Comparison of ENCODE assay signal across 9 cellular contexts in the genomic region with DNA sequence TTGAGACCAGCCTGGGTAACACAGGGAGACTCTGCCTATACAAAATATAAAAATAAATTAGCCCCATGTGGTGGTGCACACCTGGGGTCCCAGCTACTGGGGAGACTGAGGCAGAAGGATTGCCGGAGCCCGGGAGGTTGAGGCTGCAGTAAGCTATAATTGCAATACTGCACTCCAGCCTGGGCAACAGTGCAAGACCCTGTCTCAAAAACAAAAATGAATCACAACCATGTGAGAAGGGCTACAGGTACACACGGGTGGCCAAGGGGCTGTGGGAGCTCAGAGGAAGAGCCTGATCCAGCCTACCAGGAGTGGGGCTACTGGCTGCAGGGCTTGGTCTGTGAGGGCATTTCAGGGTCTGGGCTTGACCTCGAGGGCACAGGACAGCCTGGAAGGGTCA. TPM values are rescaled to one million over a fixed set of nuclear protein-coding genes. Genes with fewer than 3 reads are reported as not detected.
A peak's percentile ranks its signal among the peaks of the same experiment; 100 is the strongest.
DNase-seq lines count a peak whose midpoint lies in the region; ATAC-seq and TF ChIP-seq lines count a peak whose summit lies in the region.
"Had no signal": no experiment of that assay in that cellular context is flagged by ENCODE, and none has a peak within 500 bp of the region (broad histone marks: within the 10 kb centered on the region; RNA-seq: fewer than 3 reads in every experiment).

No MANE protein-coding gene starts in this region.

- no peaks in the 10 kb centered on the region for H3K9me3 ChIP-seq in BLaER1 treated with 17β-estradiol and CSF1 and Interleukin-3, amounts not matched to agents 10 nM and 100 nM (replicated peaks in 1 of 11)
- no peaks in the 10 kb centered on the region for H3K9me3 ChIP-seq in effector memory CD4-positive, alpha-beta T cell (ENCODE audit: control insufficient read depth, low read length)

- no peaks in the 10 kb centered on the region for H3K27me3 Mint-ChIP-seq in osteocyte (ENCODE audit: unreplicated experiment)

- peak overlapping the region; percentile 24 for H3K4me3 Mint-ChIP-seq in osteocyte (ENCODE audit: unreplicated experiment)

- H3K4me1 Mint-ChIP-seq in osteocyte (ENCODE audit: unreplicated experiment) = peaks cover 87% of the 10 kb centered on the region

- peak overlapping the region; percentile 92 for H3K27ac Mint-ChIP-seq in osteocyte (ENCODE audit: unreplicated experiment)

- no peak for DNase-seq in NB4 (ENCODE audit: low read depth)
- DNase-seq in effector memory CD4-positive, alpha-beta T cell = no peak
- no peak for DNase-seq in osteocyte (ENCODE audit: extremely low spot score, unreplicated experiment)
- no peak for DNase-seq in HK-2 (ENCODE audit: unreplicated experiment)
- no peak for DNase-seq in NCI-H2107 (lab: John Stamatoyannopoulos, UW)
- DNase-seq: SIG-M5 had no signal

- H3K4me2 ChIP-seq in BLaER1 treated with 17β-estradiol and CSF1 and Interleukin-3, amounts not matched to agents 10 nM and 100 nM = peak overlapping the region; percentile 85 to 100 (median 98)

- H4K20me1 ChIP-seq in BLaER1 treated with 17β-estradiol and CSF1 and Interleukin-3, amounts not matched to agents 10 nM and 100 nM = peaks cover 6 to 96% (median 63%) of the 10 kb centered on the region in 11 experiments; a peak in 20 of 22 replicates

- peak overlapping the region in 9 of 11 experiments; percentile 33 to 80 (median 74); a peak in 18 of 22 replicates for H3K9ac ChIP-seq in BLaER1 treated with 17β-estradiol and CSF1 and Interleukin-3, amounts not matched to agents 10 nM and 100 nM

- no peaks in the 10 kb centered on the region for H3K9me3 Mint-ChIP-seq in osteocyte (ENCODE audit: unreplicated experiment)

- H3K27ac ChIP-seq in BLaER1 treated with 17β-estradiol and CSF1 and Interleukin-3, amounts not matched to agents 10 nM and 100 nM = peak overlapping the region in 10 of 11 experiments; percentile 39 to 85 (median 81); a peak in 18 of 22 replicates
- H3K27ac ChIP-seq in effector memory CD4-positive, alpha-beta T cell (ENCODE audit: insufficient read depth, low read length, poor library complexity, severe bottlenecking) = peak overlapping the region; percentile 41

- peaks cover 11% of the 10 kb centered on the region for H3K36me3 Mint-ChIP-seq in osteocyte (ENCODE audit: unreplicated experiment)

- no peak for ATAC-seq in GM21723 (IDR thresholded peaks at IDR 0.05; ENCODE audit: unreplicated experiment)
- no peak for ATAC-seq in HG03025 (IDR thresholded peaks at IDR 0.05; ENCODE audit: low FRiP score, unreplicated experiment)

- H3K36me3 ChIP-seq in BLaER1 treated with 17β-estradiol and CSF1 and Interleukin-3, amounts not matched to agents 10 nM and 100 nM = peaks cover 0 to 71% (median 31%) of the 10 kb centered on the region in 11 experiments; a peak in 18 of 22 replicates
- H3K36me3 ChIP-seq in effector memory CD4-positive, alpha-beta T cell (ENCODE audit: control insufficient read depth, insufficient read depth, low read length) = no peaks in the 10 kb centered on the region

- H3K4me1 ChIP-seq in BLaER1 treated with 17β-estradiol and CSF1 and Interleukin-3, amounts not matched to agents 10 nM and 100 nM = peaks cover 69 to 100% (median 92%) of the 10 kb centered on the region in 10 experiments
- peaks cover 47% of the 10 kb centered on the region for H3K4me1 ChIP-seq in effector memory CD4-positive, alpha-beta T cell (ENCODE audit: control insufficient read depth, insufficient read depth, low read length, poor library complexity, severe bottlenecking)

- no peaks in the 10 kb centered on the region for H3K27me3 ChIP-seq in BLaER1 treated with 17β-estradiol and CSF1 and Interleukin-3, amounts not matched to agents 10 nM and 100 nM
- no peaks in the 10 kb centered on the region for H3K27me3 ChIP-seq in effector memory CD4-positive, alpha-beta T cell (replicated peaks; ENCODE audit: control insufficient read depth, insufficient read depth, low read length, poor library complexity, severe bottlenecking)

- TF ChIP-seq POLR2A in NB4 (IDR thresholded peaks at IDR 0.05; ENCODE audit: extremely low read depth, insufficient read length) = no peak

- TF ChIP-seq CTCF in NB4 (IDR thresholded peaks at IDR 0.05; ENCODE audit: low read depth, low read length) = no peak
- TF ChIP-seq CTCF in osteocyte (IDR thresholded peaks at IDR 0.05) = no peak

- peak overlapping the region in 7 of 10 experiments; percentile 14 to 67 (median 51); a peak in 13 of 20 replicates for H3K4me3 ChIP-seq in BLaER1 treated with 17β-estradiol and CSF1 and Interleukin-3, amounts not matched to agents 10 nM and 100 nM
- H3K4me3 ChIP-seq in NB4 (ENCODE audit: low read depth, low read length) = peak overlapping the region; percentile 25
- H3K4me3 ChIP-seq in effector memory CD4-positive, alpha-beta T cell (ENCODE audit: insufficient read depth, low read depth, low read length, poor library complexity, severe bottlenecking) = peak overlapping the region; percentile 39

RNA-seq across cellular contexts. Expression of gene STXBP1, which starts 55.2 kb away (rescaled TPM):
- 44.9 and 46.5 TPM in 2 replicates for total RNA-seq in osteocyte
